ENCODE assay signal across 8 cellular contexts in genomic region chr17:28357061-28357900, GRCh38. TPM values are rescaled to one million over a fixed set of nuclear protein-coding genes. Genes with fewer than 3 reads are reported as not detected.
DNase-seq lines count a peak whose midpoint lies in the region; ATAC-seq and TF ChIP-seq lines count a peak whose summit lies in the region.

A gene with protein sequence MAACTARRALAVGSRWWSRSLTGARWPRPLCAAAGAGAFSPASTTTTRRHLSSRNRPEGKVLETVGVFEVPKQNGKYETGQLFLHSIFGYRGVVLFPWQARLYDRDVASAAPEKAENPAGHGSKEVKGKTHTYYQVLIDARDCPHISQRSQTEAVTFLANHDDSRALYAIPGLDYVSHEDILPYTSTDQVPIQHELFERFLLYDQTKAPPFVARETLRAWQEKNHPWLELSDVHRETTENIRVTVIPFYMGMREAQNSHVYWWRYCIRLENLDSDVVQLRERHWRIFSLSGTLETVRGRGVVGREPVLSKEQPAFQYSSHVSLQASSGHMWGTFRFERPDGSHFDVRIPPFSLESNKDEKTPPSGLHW (minus strand): TSS chr17:28357527. CDS start chr17:28357448, 79 bp downstream.

- peaks cover 5% of the 10 kb centered on the region for H3K4me1 ChIP-seq in prostate gland (replicated peaks)

- peaks cover 9 to 19% of the 10 kb centered on the region in 2 donors for H3K36me3 ChIP-seq in prostate gland

- peak within 1 kb of the TSS; percentile 91 for H3K27ac Mint-ChIP-seq in T-helper 1 cell treated with Interleukin-12 subunit alpha and Interleukin-12 subunit beta and Interleukin-4 antibody, amounts not matched to agents 30 μg/mL and 1 μg/mL, for 36 hours

- DNase-seq in GM13977 (ENCODE audit: low spot score): peak; percentile 98
- DNase-seq in NCI-H1694 treated with DMSO at 0.1 percent for 48 hours (lab: John Stamatoyannopoulos, UW): peak; percentile 92
- peak; percentile 93 for DNase-seq in amniotic stem cell (lab: John Stamatoyannopoulos, UW)
- DNase-seq in left cardiac atrium: peak; percentile 96
- DNase-seq in prostate gland (ENCODE audit: low spot score): peak; percentile 93
- peak; percentile 97 for DNase-seq in ureter (ENCODE audit: low spot score)

- TF ChIP-seq POLR2A in prostate gland (IDR thresholded peaks at IDR 0.05): peak; percentile 76

- H3K27ac ChIP-seq in prostate gland: peak within 1 kb of the TSS; percentile 82

- H3K9me3 Mint-ChIP-seq in T-helper 1 cell treated with Interleukin-12 subunit alpha and Interleukin-12 subunit beta and Interleukin-4 antibody, amounts not matched to agents 30 μg/mL and 1 μg/mL, for 36 hours: no peaks in the 10 kb centered on the region

- in situ Hi-C loops in GM13977 (cut with MboI; ENCODE audit: low pct_unique_long_range_greater_than_20kb, low sequenced_read_pairs, unreplicated experiment): no loop called here

- H3K9me3 ChIP-seq in prostate gland: no peaks in the 10 kb centered on the region

- ATAC-seq in HG02870 (IDR thresholded peaks at IDR 0.05; ENCODE audit: unreplicated experiment): peak; percentile 93
- peak; percentile 99 to 100 for ATAC-seq in left cardiac atrium

- no peaks in the 10 kb centered on the region for H3K27me3 Mint-ChIP-seq in T-helper 1 cell treated with Interleukin-12 subunit alpha and Interleukin-12 subunit beta and Interleukin-4 antibody, amounts not matched to agents 30 μg/mL and 1 μg/mL, for 36 hours (ENCODE audit: low read depth)

- peaks cover 27% of the 10 kb centered on the region for H3K4me1 Mint-ChIP-seq in T-helper 1 cell treated with Interleukin-12 subunit alpha and Interleukin-12 subunit beta and Interleukin-4 antibody, amounts not matched to agents 30 μg/mL and 1 μg/mL, for 36 hours (ENCODE audit: low read depth)

- intact Hi-C loops in left cardiac atrium (cut with DNase I): no loop called here
- intact Hi-C loops in prostate gland (cut with DNase I): loop anchor here (1.0 to 10.0 kb wide), 2 partner anchors 21 to 462 kb away; partner anchors contain the start of gene LYRM9

- peaks cover 34% of the 10 kb centered on the region for H3K36me3 Mint-ChIP-seq in T-helper 1 cell treated with Interleukin-12 subunit alpha and Interleukin-12 subunit beta and Interleukin-4 antibody, amounts not matched to agents 30 μg/mL and 1 μg/mL, for 36 hours (ENCODE audit: low read depth)

- peak within 1 kb of the TSS; percentile 92 for H3K4me3 Mint-ChIP-seq in T-helper 1 cell treated with Interleukin-12 subunit alpha and Interleukin-12 subunit beta and Interleukin-4 antibody, amounts not matched to agents 30 μg/mL and 1 μg/mL, for 36 hours

- TF ChIP-seq CTCF in GM13977 (IDR thresholded peaks at IDR 0.05; ENCODE audit: extremely low read depth, insufficient read depth, missing control alignments) (no peak), prostate gland (IDR thresholded peaks at IDR 0.05) (peak in 3 of 4 experiments; percentile 11 to 48 (median 42))

- under 1% methylated on average over 41 of the region's 80 CpGs for WGBS in prostate gland

- H3K4me3 ChIP-seq in prostate gland: peak within 1 kb of the TSS; percentile 90 to 100

- no peaks in the 10 kb centered on the region for H3K27me3 ChIP-seq in prostate gland (replicated peaks; ENCODE audit: insufficient read depth)

RNA-seq across cellular contexts. Expression of the gene that starts here (rescaled TPM):
- total RNA-seq in left cardiac atrium (100 to 1,000 TPM in 1 of 2 donors, 10 to 100 TPM in 1; 96.3 to 107 TPM), prostate gland (100 to 1,000 TPM in 1 of 2 donors, 10 to 100 TPM in 1; 94.4 to 140 TPM), ureter (74.6 TPM)

Comparison
In these comparisons a context has a peak if more than half of its experiments do, and no peak if none do; other contexts are left out.
1. Peak in every context shown above with its lines: DNase-seq, ATAC-seq, H3K4me3 ChIP-seq and H3K27ac ChIP-seq.